In the genomic region with DNA sequence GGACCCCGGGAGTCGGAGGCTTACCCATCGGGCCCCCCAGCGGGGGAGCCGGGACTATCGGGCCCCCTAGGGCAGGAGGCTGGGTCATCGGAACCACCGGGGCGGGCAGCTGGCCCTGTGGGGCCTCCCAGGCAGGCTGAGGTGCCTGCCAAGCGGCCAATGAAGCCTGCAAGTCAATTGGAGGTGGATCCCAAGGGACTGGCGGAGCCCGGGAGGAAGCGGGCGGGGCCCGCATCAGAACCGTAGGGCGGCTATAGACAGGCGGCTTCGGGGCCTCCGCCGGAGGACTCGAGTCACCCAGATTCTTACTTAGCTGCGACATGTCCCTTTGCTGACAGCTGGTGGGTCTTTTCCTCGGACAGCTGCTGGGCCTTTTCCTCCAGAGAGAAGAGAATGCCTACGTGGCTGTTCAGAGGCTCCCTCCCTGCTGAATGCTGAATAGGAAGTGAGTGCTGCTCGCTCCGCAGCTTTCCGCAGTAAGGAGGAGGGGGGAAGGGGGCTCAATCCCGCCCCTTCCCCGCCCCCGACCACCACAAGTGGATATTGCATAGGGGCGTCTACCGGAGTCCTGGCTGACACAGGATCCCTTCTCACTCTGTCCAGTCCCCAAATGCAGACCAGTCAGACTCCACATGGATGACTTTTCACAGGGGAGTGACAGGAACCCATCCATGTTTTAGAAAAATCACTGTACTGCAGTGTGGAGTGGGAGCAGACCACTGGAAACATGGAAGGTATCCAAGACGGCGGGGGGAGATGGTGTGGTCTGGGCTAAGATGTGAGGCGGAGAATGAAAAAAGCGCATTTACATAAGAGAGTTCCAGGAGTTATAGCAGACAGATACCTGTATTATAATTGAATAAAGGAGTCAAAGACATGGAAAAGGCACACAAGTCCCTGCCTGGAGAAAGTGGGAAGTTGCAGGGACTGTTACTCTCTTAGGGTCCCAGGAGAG, we compare ENCODE assay signal across 10 cellular contexts. TPM values are rescaled to one million over a fixed set of nuclear protein-coding genes. Genes with fewer than 3 reads are reported as not detected.
A peak's percentile ranks its signal among the peaks of the same experiment; 100 is the strongest.
DNase-seq lines count a peak whose midpoint lies in the region; ATAC-seq and TF ChIP-seq lines count a peak whose summit lies in the region.
"Had no signal": no experiment of that assay in that cellular context is flagged by ENCODE, and none has a peak within 500 bp of the region (broad histone marks: within the 10 kb centered on the region; RNA-seq: fewer than 3 reads in every experiment).

A gene (minus strand): TSS at position 447 of the 955 bp plus-strand sequence. CDS start 125 bp downstream, at position 322.

- TF ChIP-seq CTCF in WERI-Rb-1 (IDR thresholded peaks at IDR 0.05; ENCODE audit: low read depth, low read length): no peak

- ATAC-seq in HG03095 (IDR thresholded peaks at IDR 0.05; ENCODE audit: unreplicated experiment): no peak
- ATAC-seq in HG02623 (IDR thresholded peaks at IDR 0.05; ENCODE audit: unreplicated experiment): no peak

- peak; percentile 32 for DNase-seq in WERI-Rb-1
- DNase-seq in hepatic stellate cell (ENCODE audit: low spot score): no peak
- DNase-seq in GDM1 (lab: John Stamatoyannopoulos, UW): no peak

- peaks cover 3% of the 10 kb centered on the region; the same call in 1 of the 2 replicates for H3K9me3 ChIP-seq in HUES6 (ENCODE audit: control insufficient read depth, insufficient read depth, low read depth, low read length)
- H3K9me3 ChIP-seq in WERI-Rb-1 (ENCODE audit: severe bottlenecking): no peaks in the 10 kb centered on the region
- peaks cover 8% of the 10 kb centered on the region for H3K9me3 ChIP-seq in iPS-20b (ENCODE audit: insufficient read depth, low read depth, low read length)
- no peaks in the 10 kb centered on the region for H3K9me3 ChIP-seq in skeletal muscle tissue (ENCODE audit: control insufficient read depth in 3 of 3, low read length in 3 of 3)

- H3K4me1 ChIP-seq in HUES6 (ENCODE audit: control insufficient read depth, insufficient read depth, low read length): no peaks in the 10 kb centered on the region
- H3K4me1 ChIP-seq in iPS-20b (ENCODE audit: insufficient read depth, low read length): no peaks in the 10 kb centered on the region
- no peaks in the 10 kb centered on the region for H3K4me1 ChIP-seq in skeletal muscle tissue (ENCODE audit: control insufficient read depth in 3 of 3, insufficient read depth in 3 of 3, low read length in 3 of 3)

- H3K36me3 ChIP-seq in HUES6 (ENCODE audit: control insufficient read depth, insufficient read depth, low read length) (no peaks in the 10 kb centered on the region), WERI-Rb-1 (no peaks in the 10 kb centered on the region), iPS-20b (ENCODE audit: insufficient read depth, low read depth, low read length) (no peaks in the 10 kb centered on the region), skeletal muscle tissue (ENCODE audit: control insufficient read depth in 3 of 3, insufficient read depth in 3 of 3, low read length in 3 of 3) (no peaks in the 10 kb centered on the region)

- H3K27ac ChIP-seq in HUES6 (ENCODE audit: low read depth, low read length): no peak within 1 kb of the TSS
- no peak within 1 kb of the TSS for H3K27ac ChIP-seq in WERI-Rb-1
- H3K27ac ChIP-seq in iPS-20b (ENCODE audit: low read length): no peak within 1 kb of the TSS
- H3K27ac ChIP-seq in skeletal muscle tissue (ENCODE audit: low read depth, low read length): no peak within 1 kb of the TSS

- H3K4me3 ChIP-seq in HUES6 (ENCODE audit: low read depth, low read length) (peak within 1 kb of the TSS; percentile 82), WERI-Rb-1 (ENCODE audit: low read depth, low read length) (peak within 1 kb of the TSS; percentile 61), iPS-20b (ENCODE audit: low read length) (peak within 1 kb of the TSS; percentile 86), skeletal muscle tissue (ENCODE audit: low read length in 3 of 3) (peak within 1 kb of the TSS in 2 of 3 donors; percentile 6 to 14)

- H3K9ac ChIP-seq in HUES6 (ENCODE audit: low read length) (peak within 1 kb of the TSS; percentile 84), iPS-20b (ENCODE audit: low read depth, low read length) (peak within 1 kb of the TSS; percentile 88), skeletal muscle tissue (ENCODE audit: low read depth in 1 of 3, low read length in 3 of 3) (no peak within 1 kb of the TSS)

- H3K27me3 ChIP-seq in HUES6 (ENCODE audit: control insufficient read depth, insufficient read depth, low read length): peaks cover 49% of the 10 kb centered on the region
- H3K27me3 ChIP-seq in WERI-Rb-1 (ENCODE audit: insufficient read depth, low read depth, severe bottlenecking): peaks cover 37% of the 10 kb centered on the region
- peaks cover 12% of the 10 kb centered on the region for H3K27me3 ChIP-seq in iPS-20b (ENCODE audit: insufficient read depth, low read length)
- peaks cover 3 to 7% (median 4%) of the 10 kb centered on the region in 3 donors for H3K27me3 ChIP-seq in skeletal muscle tissue (ENCODE audit: control insufficient read depth in 3 of 3, insufficient read depth in 3 of 3, low read length in 3 of 3)

RNA-seq across cellular contexts. Expression of the gene that starts here (rescaled TPM):
- 9.9 TPM for total RNA-seq in skeletal muscle tissue
- total RNA-seq: bronchial epithelial cell, NCI-H460 had no signal

Comparison
In these comparisons a context has a peak if more than half of its experiments do, and no peak if none do; other contexts are left out.
1. H3K4me3 ChIP-seq: peak in every context shown above with its lines; median percentile 86 in iPS-20b; 82 in HUES6; 61 in WERI-Rb-1; 10 in skeletal muscle tissue.
2. H3K9ac ChIP-seq: peak in HUES6 (single experiment) and iPS-20b (single experiment); none in skeletal muscle tissue (0 of 3).